10 cellular contexts compared by ENCODE assay signal in genomic region chr11:135074397-135074998, GRCh38.
DNase-seq lines count a peak whose midpoint lies in the region; ATAC-seq and TF ChIP-seq lines count a peak whose summit lies in the region.
"Had no signal": no experiment of that assay in that cellular context is flagged by ENCODE, and none has a peak within 500 bp of the region (broad histone marks: within the 10 kb centered on the region; RNA-seq: fewer than 3 reads in every experiment).

No MANE protein-coding gene starts in this region.

- no peak for ATAC-seq in HG02981 (IDR thresholded peaks at IDR 0.05; ENCODE audit: unreplicated experiment)
- ATAC-seq: stimulated activated effector memory CD8-positive, alpha-beta T cell treated with anti-CD3 and anti-CD28 coated beads, Interleukin-12 subunit alpha, Interleukin-12 subunit beta, amount 100 ng/mL, for 72 hours had no signal

- H3K4me1 ChIP-seq in left ventricle myocardium inferior = no peaks in the 10 kb centered on the region

- DNase-seq in AG04449 (ENCODE audit: low read depth, low spot score) (no peak), RKO (ENCODE audit: low spot score) (peak; percentile 39), left ventricle myocardium inferior (no peak), 8988T (no peak), kidney tubule cell (ENCODE audit: low spot score) (no peak), NCI-H146 (lab: John Stamatoyannopoulos, UW) (no peak)

- POLR2A ChIA-PET in AG04449 (lab: Yijun Ruan, JAX) = no interaction called here

- H3K36me3 ChIP-seq in left ventricle myocardium inferior = no peaks in the 10 kb centered on the region

- H3K4me3 ChIP-seq in AG04449 (ENCODE audit: low read depth, low read length) (no peak overlapping the region), left ventricle myocardium inferior (no peak overlapping the region)
- H3K4me3 ChIP-seq: lung had no signal

- no peaks in the 10 kb centered on the region for H3K9me3 ChIP-seq in left ventricle myocardium inferior (replicated peaks)

- no peaks in the 10 kb centered on the region for H3K27me3 ChIP-seq in left ventricle myocardium inferior (ENCODE audit: low read depth)

- CTCF ChIA-PET in AG04449 (lab: Yijun Ruan, JAX) = no interaction called here

- H3K27ac ChIP-seq in left ventricle myocardium inferior (replicated peaks) = no peak overlapping the region

- intact Hi-C loops in left ventricle myocardium inferior (cut with micrococcal nuclease) = no loop called here

- peak; percentile 10 for TF ChIP-seq CTCF in AG04449 (IDR thresholded peaks at IDR 0.05; ENCODE audit: insufficient read depth, low read length, missing control alignments)
- peak; percentile 14; the same call in 1 of the 3 replicates for TF ChIP-seq CTCF in GM12872 (IDR thresholded peaks at IDR 0.05; ENCODE audit: insufficient read depth, low read depth, low read length)
- TF ChIP-seq CTCF in left ventricle myocardium inferior (IDR thresholded peaks at IDR 0.05; ENCODE audit: borderline replicate concordance) = peak; percentile 34
